Comparison of ENCODE assay signal across 1 cellular context in the genomic region with DNA sequence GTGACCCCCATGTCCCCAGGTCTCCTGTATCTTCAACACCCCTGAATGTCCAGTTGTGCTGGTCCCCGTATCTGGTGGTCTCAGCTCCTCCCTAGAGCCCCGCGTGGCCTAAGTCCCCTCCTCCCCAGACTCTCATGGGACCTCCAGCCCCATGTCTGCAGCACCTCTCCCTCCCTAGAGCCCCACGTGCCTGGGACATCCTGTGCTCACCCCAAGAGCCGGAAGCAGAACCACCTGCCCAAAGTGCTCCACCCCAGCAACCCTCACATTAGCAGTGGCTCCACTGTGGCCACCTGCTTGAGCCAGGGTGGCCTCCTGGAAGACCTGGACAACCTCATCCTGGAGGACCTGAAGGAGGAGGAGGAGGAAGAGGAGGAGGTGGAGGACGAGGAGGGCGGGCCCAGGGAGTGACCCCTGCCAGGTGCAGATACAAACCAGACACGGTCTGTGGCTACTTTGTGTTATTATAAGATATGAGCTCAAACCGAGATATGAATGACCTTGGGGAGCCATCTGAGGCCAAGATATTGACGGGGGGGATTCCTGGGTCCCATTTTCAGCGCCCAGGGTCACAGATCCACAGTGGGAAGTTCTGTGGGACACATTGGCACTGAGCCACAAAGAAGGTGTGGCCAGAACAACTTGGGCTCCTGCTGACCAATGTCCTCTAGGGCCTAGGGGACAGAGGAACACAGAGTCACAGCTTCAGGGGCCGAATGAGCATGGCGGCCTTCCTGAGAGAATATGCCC.
TF ChIP-seq lines count a peak whose summit lies in the region.

No MANE protein-coding gene starts in this region.

TF ChIP-seq in GM12878, 131 proteins besides CTCF, POLR2A, EP300 and RAD21:
- TF ChIP-seq ZNF622 (IDR thresholded peaks at IDR 0.05) (no peak), BHLHE40 (IDR thresholded peaks at IDR 0.05; ENCODE audit: borderline replicate concordance in 1 of 2, low read depth in 2 of 2, low read length in 1 of 2) (peak in 1 of 2 experiments; percentile 54; a peak in 1 of 4 replicates)
- TF ChIP-seq, protein P1, sequence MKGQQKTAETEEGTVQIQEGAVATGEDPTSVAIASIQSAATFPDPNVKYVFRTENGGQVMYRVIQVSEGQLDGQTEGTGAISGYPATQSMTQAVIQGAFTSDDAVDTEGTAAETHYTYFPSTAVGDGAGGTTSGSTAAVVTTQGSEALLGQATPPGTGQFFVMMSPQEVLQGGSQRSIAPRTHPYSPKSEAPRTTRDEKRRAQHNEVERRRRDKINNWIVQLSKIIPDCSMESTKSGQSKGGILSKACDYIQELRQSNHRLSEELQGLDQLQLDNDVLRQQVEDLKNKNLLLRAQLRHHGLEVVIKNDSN (IDR thresholded peaks at IDR 0.05; ENCODE audit: borderline replicate concordance, extremely low read length, insufficient read depth, low read depth, low read length): peak; percentile 39
TF ChIP-seq in GM12878: peak in this region for 2.
